ENCODE assay signal across 8 cellular contexts in genomic region chr17:81635973-81636504, GRCh38. TPM values are rescaled to one million over a fixed set of nuclear protein-coding genes. Genes with fewer than 3 reads are reported as not detected.
DNase-seq lines count a peak whose midpoint lies in the region; ATAC-seq and TF ChIP-seq lines count a peak whose summit lies in the region.

No MANE protein-coding gene starts in this region.

- no peaks in the 10 kb centered on the region for H3K9me3 Mint-ChIP-seq in mesothelial cell of epicardium

- WGBS in aorta, 2 donors, result 30 to 36% methylated on average over 18 of the region's 18 CpGs

- intact Hi-C loops in breast epithelium (cut with DNase I; ENCODE audit: low total_unique reads) (no loop called here), aorta (cut with DNase I) (no loop called here)

- TF ChIP-seq POLR2A in breast epithelium (IDR thresholded peaks at IDR 0.05), result no peak

- peak overlapping the region; percentile 98 for H3K27ac Mint-ChIP-seq in mesothelial cell of epicardium

- 0 out of 2 replicates have a peak, but pooled peaks cover 11% of the 10 kb centered on the region for H4K20me1 ChIP-seq in KMS-11 (ENCODE audit: insufficient read depth)

- CTCF ChIA-PET in HEK293T (lab: Yijun Ruan, JAX), result no interaction called here

- no peak for TF ChIP-seq CTCF in KMS-11 (conservative IDR thresholded peaks at IDR 0.05; ENCODE audit: low read depth, low read length)
- no peak for TF ChIP-seq CTCF in breast epithelium (IDR thresholded peaks at IDR 0.05)
- no peak for TF ChIP-seq CTCF in mesothelial cell of epicardium (IDR thresholded peaks at IDR 0.05; ENCODE audit: unreplicated experiment)

- H3K79me2 ChIP-seq in KMS-11 (ENCODE audit: insufficient read depth, low read depth), result peaks cover 54% of the 10 kb centered on the region

- H3K9ac ChIP-seq in KMS-11, result peak overlapping the region; percentile 89

- peaks cover 17% of the 10 kb centered on the region for H3K4me1 Mint-ChIP-seq in mesothelial cell of epicardium

- no peak overlapping the region for H3K4me3 ChIP-seq in KMS-11 (IDR thresholded peaks at IDR 0.05; ENCODE audit: insufficient read depth, low read depth, low read length)
- H3K4me3 ChIP-seq in breast epithelium, result peak overlapping the region; percentile 92 to 95 (median 94)
- H3K4me3 ChIP-seq in aorta (ENCODE audit: low read length in 2 of 2), result peak overlapping the region; percentile 51 to 99

- peak overlapping the region; percentile 91 for H3K4me3 Mint-ChIP-seq in mesothelial cell of epicardium

- ATAC-seq in GM18498 (IDR thresholded peaks at IDR 0.05; ENCODE audit: unreplicated experiment) (peak; percentile 14), aorta (ENCODE audit: low FRiP score) (no peak), GM21737 (IDR thresholded peaks at IDR 0.05; ENCODE audit: unreplicated experiment) (no peak)

- H3K9me3 ChIP-seq in breast epithelium (no peaks in the 10 kb centered on the region), aorta (ENCODE audit: control insufficient read depth, low read length) (no peaks in the 10 kb centered on the region)

- POLR2A ChIA-PET in HEK293T (lab: Yijun Ruan, JAX), result interaction anchor here (0.6 to 1.6 kb wide), 6 partner anchors 11 to 241 kb away, joined by 3 to 7 read pairs (median 4); partner anchors contain the start of genes ARL16, BAHCC1, CCDC137 and HGS

- DNase-seq in breast epithelium (ENCODE audit: low spot score in 2 of 2) (no peak), mesothelial cell of epicardium (ENCODE audit: low spot score in 2 of 2, unreplicated experiment in 2 of 2) (no peak), aorta (no peak), DMS153 (lab: John Stamatoyannopoulos, UW) (no peak), HEK293T (ENCODE audit: extremely low spot score) (no peak)

- H3K4me2 ChIP-seq in KMS-11, result peak overlapping the region; percentile 67

- H2AFZ ChIP-seq in KMS-11 (ENCODE audit: low read depth), result no peak overlapping the region

- H3K27me3 ChIP-seq in KMS-11 (ENCODE audit: insufficient read depth, low read depth), result no peaks in the 10 kb centered on the region
- no peaks in the 10 kb centered on the region for H3K27me3 ChIP-seq in breast epithelium
- H3K27me3 ChIP-seq in aorta (ENCODE audit: control insufficient read depth in 1 of 2, insufficient read depth in 2 of 2, low read length in 1 of 2), result no peaks in the 10 kb centered on the region

- H3K4me1 ChIP-seq in KMS-11 (ENCODE audit: low read depth, poor library complexity, severe bottlenecking) (peaks cover 20% of the 10 kb centered on the region), breast epithelium (peaks cover 0 to 12% of the 10 kb centered on the region in 2 donors), aorta (ENCODE audit: control insufficient read depth in 1 of 2, insufficient read depth in 2 of 2, low read length in 2 of 2) (peaks cover 0 to 2% of the 10 kb centered on the region in 2 donors)

- H3K36me3 ChIP-seq in KMS-11 (ENCODE audit: insufficient read depth) (no peaks in the 10 kb centered on the region), breast epithelium (no peaks in the 10 kb centered on the region), aorta (ENCODE audit: control insufficient read depth in 1 of 2, insufficient read depth in 2 of 2, low read length in 1 of 2) (peaks cover 0 to 2% of the 10 kb centered on the region in 2 donors)

- H3K27ac ChIP-seq in KMS-11 (peak overlapping the region; percentile 82), breast epithelium (peak overlapping the region; percentile 91 to 96), aorta (ENCODE audit: low read depth in 1 of 2, low read length in 2 of 2) (peak overlapping the region in 1 of 2 donors; percentile 61)

- no peaks in the 10 kb centered on the region for H3K27me3 Mint-ChIP-seq in mesothelial cell of epicardium (ENCODE audit: low read depth)

- H3K36me3 Mint-ChIP-seq in mesothelial cell of epicardium, result peaks cover 6% of the 10 kb centered on the region

TF ChIP-seq in HEK293T, 16 proteins besides CTCF, POLR2A, EP300 and RAD21:
- TF ChIP-seq TARDBP (IDR thresholded peaks at IDR 0.05) (no peak), NFRKB (IDR thresholded peaks at IDR 0.05) (no peak), FOXM1 (IDR thresholded peaks at IDR 0.05; ENCODE audit: borderline replicate concordance) (no peak), HDGF (IDR thresholded peaks at IDR 0.05; ENCODE audit: borderline replicate concordance) (no peak), FOXA1 (IDR thresholded peaks at IDR 0.05) (no peak), PKNOX1 (IDR thresholded peaks at IDR 0.05) (no peak), ARNT (IDR thresholded peaks at IDR 0.05) (no peak), ELF4 (IDR thresholded peaks at IDR 0.05) (no peak), BHLHE40 (IDR thresholded peaks at IDR 0.05; ENCODE audit: borderline replicate concordance) (no peak), LEF1 (IDR thresholded peaks at IDR 0.05; ENCODE audit: borderline replicate concordance) (no peak), CTBP1 (IDR thresholded peaks at IDR 0.05; ENCODE audit: borderline replicate concordance) (no peak), SUZ12 (IDR thresholded peaks at IDR 0.05) (no peak), SP1 (IDR thresholded peaks at IDR 0.05) (no peak), L3MBTL2 (conservative IDR thresholded peaks at IDR 0.05) (no peak), FOXK2 (IDR thresholded peaks at IDR 0.05) (no peak), ZNF384 (IDR thresholded peaks at IDR 0.05) (no peak)

RNA-seq across cellular contexts. Expression of gene NPLOC4, which starts 0.9 kb away (rescaled TPM):
- 10 to 100 TPM; 56.0 to 69.0 (median 57.8) TPM for total RNA-seq in breast epithelium
- total RNA-seq in mesothelial cell of epicardium, result 93.3 to 102 TPM (median 94.5 TPM) in 3 replicates
- 10 to 100 TPM; 74.4 to 94.3 TPM for total RNA-seq in aorta
- polyA plus RNA-seq in aorta, result 10 to 100 TPM; 26.7 to 66.8 TPM

RNA-seq across cellular contexts. Expression of gene TSPAN10, which starts 1.0 kb away (rescaled TPM):
- total RNA-seq in breast epithelium (1 to 10 TPM in 2 of 3 donors, under 1 TPM in 1; 0.80 to 3.5 (median 2.6) TPM), mesothelial cell of epicardium (2.9 to 3.7 TPM (median 3.1 TPM) in 3 replicates), aorta (under 1 TPM; 0.29 to 0.66 TPM)
- polyA plus RNA-seq in aorta, result under 1 TPM; 0.25 to 0.28 TPM

RNA-seq across cellular contexts. Expression of gene PDE6G, which starts 20.3 kb away (rescaled TPM):
- 1 to 10 TPM in 1 of 3 donors, not detected in 2; 1.9 TPM for total RNA-seq in breast epithelium
- total RNA-seq in mesothelial cell of epicardium, result 0.59 to 1.4 TPM (median 1.00 TPM) in 3 replicates
- under 1 TPM in 1 of 2 donors, not detected in 1; 0.58 TPM for total RNA-seq in aorta
- under 1 TPM in 1 of 2 donors, not detected in 1; 0.43 TPM for polyA plus RNA-seq in aorta

RNA-seq across cellular contexts. Expression of gene OXLD1, which starts 30.4 kb away (rescaled TPM):
- 10 to 100 TPM; 34.4 to 43.6 (median 42.6) TPM for total RNA-seq in breast epithelium
- total RNA-seq in mesothelial cell of epicardium, result 23.9 to 26.5 TPM (median 25.7 TPM) in 3 replicates
- total RNA-seq in aorta, result 10 to 100 TPM; 14.0 to 20.0 TPM
- polyA plus RNA-seq in aorta, result 10 to 100 TPM; 24.8 to 59.3 TPM

RNA-seq across cellular contexts. Expression of gene CCDC137, which starts 30.5 kb away (rescaled TPM):
- total RNA-seq in breast epithelium (10 to 100 TPM in 2 of 3 donors, 1 to 10 TPM in 1; 8.6 to 14.4 (median 11.6) TPM), mesothelial cell of epicardium (16.3 to 19.6 TPM (median 17.5 TPM) in 3 replicates), aorta (10 to 100 TPM; 13.0 to 13.4 TPM)
- polyA plus RNA-seq in aorta, result 10 to 100 TPM in 1 of 2 donors, 1 to 10 TPM in 1; 7.9 to 13.7 TPM
